8 cellular contexts compared by ENCODE assay signal in the genomic region with DNA sequence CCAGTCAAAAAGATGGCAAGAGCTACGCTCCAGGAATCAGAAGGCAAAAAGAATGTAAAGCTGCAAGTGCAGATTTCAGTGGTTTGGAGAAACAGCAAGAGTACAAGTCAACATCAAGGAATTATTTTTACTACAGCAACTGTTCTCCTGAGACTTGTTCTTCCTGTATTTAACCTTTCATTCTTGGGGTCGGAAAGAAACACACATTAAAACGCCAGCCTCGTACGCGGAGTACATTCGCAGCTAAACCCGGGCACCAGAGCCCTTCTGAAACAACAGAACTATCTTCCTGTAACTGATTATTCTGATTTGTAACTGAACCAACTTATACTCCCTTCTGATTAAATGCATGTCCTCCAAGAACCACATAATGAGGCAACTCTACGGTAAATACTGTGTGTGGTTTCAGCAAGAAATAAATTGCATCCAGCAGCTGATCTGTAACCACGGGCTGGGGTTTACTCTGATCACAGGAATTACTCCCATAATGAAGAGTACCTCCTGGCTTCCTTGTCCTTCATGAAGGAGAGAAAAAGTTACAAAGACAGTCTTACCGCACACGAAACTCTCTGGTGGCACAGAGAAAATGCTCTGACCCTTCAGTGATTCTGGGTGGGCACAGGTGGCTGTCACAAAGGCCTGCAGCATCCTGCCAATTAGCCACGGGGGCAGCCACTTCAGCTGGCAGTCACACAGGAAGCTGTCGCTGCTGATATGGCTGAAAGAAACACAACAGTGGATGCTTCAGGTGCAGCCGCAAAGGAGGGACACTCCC.
DNase-seq lines count a peak whose midpoint lies in the region; ATAC-seq and FAIRE-seq lines count a peak whose summit lies in the region.

No MANE protein-coding gene starts in this region.

- peak overlapping the region in 1 of 2 donors; percentile 6 for H3K27ac ChIP-seq in small intestine (ENCODE audit: low read depth in 1 of 2, low read length in 1 of 2)

- 60 to 74% (median 69%) methylated on average over 15 of the region's 15 CpGs for WGBS in small intestine, 3 donors

- H3K4me3 ChIP-seq in small intestine (ENCODE audit: low read depth in 1 of 2, low read length in 2 of 2), result no peak overlapping the region

- ATAC-seq in GM19372 (IDR thresholded peaks at IDR 0.05; ENCODE audit: low read depth, unreplicated experiment) (peak; percentile 83), HG03139 (IDR thresholded peaks at IDR 0.05; ENCODE audit: unreplicated experiment) (peak; percentile 82)

- DNase-seq in activated CD8-positive, alpha-beta memory T cell treated with anti-CD3 and anti-CD28 coated beads, Interleukin-2, amount 50 U/mL, for 24 hours (ENCODE audit: extremely low read depth), result peak; percentile 8
- peak; percentile 55 for DNase-seq in fibroblast of the conjunctiva (ENCODE audit: low read depth)
- DNase-seq in stimulated activated naive CD4-positive, alpha-beta T cell (lab: John Stamatoyannopoulos, UW), result peak in 5 of 6 experiments; percentile 17 to 68 (median 61)
- no peak for DNase-seq in NCI-H1092 treated with DMSO at 0.1 percent for 48 hours (lab: John Stamatoyannopoulos, UW)
- DNase-seq in HuH-7 (ENCODE audit: low spot score), result no peak
- DNase-seq in small intestine, result no peak

- no peak for FAIRE-seq in small intestine (lab: Jason Lieb, UNC)

- H3K9me3 ChIP-seq in small intestine (ENCODE audit: control insufficient read depth, low read depth), result no peaks in the 10 kb centered on the region

- peaks cover 2 to 18% of the 10 kb centered on the region in 2 donors for H3K36me3 ChIP-seq in small intestine (ENCODE audit: control insufficient read depth in 2 of 2, insufficient read depth in 2 of 2, low read length in 2 of 2)

- H3K4me1 ChIP-seq in small intestine (ENCODE audit: control insufficient read depth in 2 of 2, insufficient read depth in 1 of 2, low read depth in 1 of 2, low read length in 1 of 2), result no peaks in the 10 kb centered on the region

- H3K27me3 ChIP-seq in small intestine (ENCODE audit: control insufficient read depth in 2 of 2, insufficient read depth in 2 of 2, low read length in 2 of 2), result no peaks in the 10 kb centered on the region

Comparison
In these comparisons a context has a peak if more than half of its experiments do, and no peak if none do; other contexts are left out.
1. DNase-seq: peak in activated CD8-positive, alpha-beta memory T cell treated with anti-CD3 and anti-CD28 coated beads, Interleukin-2, amount 50 U/mL, for 24 hours (single experiment), fibroblast of the conjunctiva (single experiment) and stimulated activated naive CD4-positive, alpha-beta T cell (5 of 6); none in NCI-H1092 treated with DMSO at 0.1 percent for 48 hours (single experiment), HuH-7 (single experiment) and small intestine (single experiment).